Comparison of ENCODE assay signal across 19 cellular contexts in the genomic region with DNA sequence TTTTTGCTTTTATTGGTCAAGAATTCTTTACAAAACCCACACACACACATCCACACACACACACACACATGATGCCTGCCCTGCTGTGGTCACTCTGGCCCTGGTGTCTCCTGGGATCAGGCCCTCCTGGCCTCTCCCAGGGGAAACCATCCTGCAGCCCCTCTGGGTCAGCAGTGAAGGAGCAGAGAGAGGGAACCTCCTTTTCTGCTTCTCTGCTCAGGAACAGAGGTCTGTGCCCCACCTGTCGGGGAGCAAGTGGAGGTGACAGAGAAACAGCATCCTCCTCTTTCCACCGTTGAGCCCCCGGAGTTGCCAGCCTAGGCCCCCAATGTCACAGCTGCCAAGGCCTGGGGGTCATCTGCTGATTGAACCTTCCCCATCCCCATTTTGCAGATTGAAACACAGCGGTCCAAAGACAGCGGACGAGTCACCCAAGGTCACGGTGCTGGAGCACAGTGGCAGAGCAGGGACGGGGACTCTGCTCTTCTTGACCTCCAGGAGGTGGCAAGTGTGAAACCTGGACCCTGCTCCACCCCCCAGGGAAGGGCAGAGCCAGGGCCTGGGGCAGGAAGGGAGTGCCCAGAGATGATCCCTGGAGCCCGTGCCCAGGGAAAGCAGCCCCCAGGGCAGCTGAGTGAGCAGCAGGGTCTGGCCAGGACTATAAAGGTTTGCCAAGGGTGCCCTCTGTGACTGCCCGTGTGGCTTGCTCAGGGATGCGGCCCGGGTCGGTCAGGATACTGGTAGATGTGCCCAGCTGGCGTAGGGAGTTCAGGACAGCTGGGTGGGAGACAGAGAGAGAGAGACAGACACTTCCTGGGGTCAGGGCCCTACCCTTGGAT. TPM values are rescaled to one million over a fixed set of nuclear protein-coding genes. Genes with fewer than 3 reads are reported as not detected.
DNase-seq lines count a peak whose midpoint lies in the region; ATAC-seq and TF ChIP-seq lines count a peak whose summit lies in the region.
"Had no signal": no experiment of that assay in that cellular context is flagged by ENCODE, and none has a peak within 500 bp of the region (broad histone marks: within the 10 kb centered on the region; RNA-seq: fewer than 3 reads in every experiment).

No MANE protein-coding gene starts in this region.

- H3K27me3 Mint-ChIP-seq in naive thymus-derived CD8-positive, alpha-beta T cell, result peaks cover 6 to 28% (median 10%) of the 10 kb centered on the region in 5 donors

- H3K4me1 Mint-ChIP-seq in naive thymus-derived CD8-positive, alpha-beta T cell, result no peaks in the 10 kb centered on the region

- H3K36me3 ChIP-seq in left ventricle myocardium inferior (no peaks in the 10 kb centered on the region), right lobe of liver (peaks cover 0 to 24% (median 8%) of the 10 kb centered on the region in 4 donors), breast epithelium (no peaks in the 10 kb centered on the region)
- H3K36me3 ChIP-seq: MG63 had no signal

- ATAC-seq in Right ventricle myocardium inferior (no peak), right lobe of liver (peak in 3 of 4 donors; percentile 7 to 17 (median 12))
- no peak for ATAC-seq in naive thymus-derived CD8-positive, alpha-beta T cell
- ATAC-seq: CD8-positive, alpha-beta T cell had no signal

- no peaks in the 10 kb centered on the region for H3K4me1 ChIP-seq in left ventricle myocardium inferior
- no peaks in the 10 kb centered on the region for H3K4me1 ChIP-seq in right lobe of liver
- H3K4me1 ChIP-seq in breast epithelium, result no peaks in the 10 kb centered on the region

- peak; percentile 13 for DNase-seq in Right ventricle myocardium inferior (ENCODE audit: missing footprints)
- DNase-seq in left ventricle myocardium inferior, result no peak
- no peak for DNase-seq in RWPE1 (ENCODE audit: low spot score)
- peak in 1 of 3 donors; percentile 51 for DNase-seq in right lobe of liver
- DNase-seq in breast epithelium (ENCODE audit: low spot score in 2 of 2), result no peak
- DNase-seq in naive thymus-derived CD8-positive, alpha-beta T cell, result no peak
- DNase-seq in NCI-H2107 (lab: John Stamatoyannopoulos, UW), result no peak
- no peak for DNase-seq in effector CD8-positive, alpha-beta T cell (lab: John Stamatoyannopoulos, UW)
- DNase-seq: 8988T; CD8-positive, alpha-beta T cell; H7; Karpas-422; MG63; NCI-H1092 treated with DMSO at 0.1 percent for 48 hours; NCI-H345; NCI-H69; OCI-M1 had no signal

- H3K27me3 ChIP-seq in left ventricle myocardium inferior (ENCODE audit: low read depth) (peaks cover 33% of the 10 kb centered on the region), right lobe of liver (no peaks in the 10 kb centered on the region), breast epithelium (peaks cover 0 to 11% of the 10 kb centered on the region in 2 donors)
- H3K27me3 ChIP-seq: MG63 had no signal

- H3K27ac Mint-ChIP-seq in naive thymus-derived CD8-positive, alpha-beta T cell, result peak overlapping the region in 2 of 10 donors; percentile 10 to 25
- H3K27ac Mint-ChIP-seq: CD8-positive, alpha-beta T cell had no signal

- TF ChIP-seq POLR2A in right lobe of liver (IDR thresholded peaks at IDR 0.05), result no peak
- no peak for TF ChIP-seq POLR2A in breast epithelium (IDR thresholded peaks at IDR 0.05)

- WGBS in right lobe of liver (ENCODE audit: insufficient coverage, low coverage, low lambda C conversion rate, missing lambda C conversion rate), result no CpG with 5 or more reads among the region's 14 CpGs

- no peaks in the 10 kb centered on the region for H3K9me3 Mint-ChIP-seq in naive thymus-derived CD8-positive, alpha-beta T cell
- H3K9me3 Mint-ChIP-seq: CD8-positive, alpha-beta T cell had no signal

- peaks cover 0 to 4% (median 0%) of the 10 kb centered on the region in 3 donors for H3K36me3 Mint-ChIP-seq in naive thymus-derived CD8-positive, alpha-beta T cell
- H3K36me3 Mint-ChIP-seq: CD8-positive, alpha-beta T cell had no signal

- intact Hi-C loops in Right ventricle myocardium inferior (cut with DNase I), result no loop called here
- intact Hi-C loops in left ventricle myocardium inferior (cut with micrococcal nuclease), result no loop called here
- intact Hi-C loops in right lobe of liver (cut with DNase I), result no loop called here
- intact Hi-C loops in breast epithelium (cut with DNase I; ENCODE audit: low total_unique reads), result no loop called here

- H3K4me3 ChIP-seq in left ventricle myocardium inferior, result no peak overlapping the region
- no peak overlapping the region for H3K4me3 ChIP-seq in right lobe of liver
- no peak overlapping the region for H3K4me3 ChIP-seq in breast epithelium
- H3K4me3 ChIP-seq: MG63 had no signal

- TF ChIP-seq CTCF in left ventricle myocardium inferior (IDR thresholded peaks at IDR 0.05; ENCODE audit: borderline replicate concordance), result no peak
- TF ChIP-seq CTCF in RWPE1 (conservative IDR thresholded peaks at IDR 0.05; ENCODE audit: low read depth), result no peak
- no peak for TF ChIP-seq CTCF in right lobe of liver (IDR thresholded peaks at IDR 0.05)
- no peak for TF ChIP-seq CTCF in breast epithelium (IDR thresholded peaks at IDR 0.05)

- H3K9me3 ChIP-seq in left ventricle myocardium inferior (replicated peaks) (no peaks in the 10 kb centered on the region), right lobe of liver (no peaks in the 10 kb centered on the region), breast epithelium (no peaks in the 10 kb centered on the region)
- H3K9me3 ChIP-seq: MG63 had no signal

- POLR2A ChIA-PET in RWPE1 (lab: Yijun Ruan, JAX; ENCODE audit: low non-redundant PET), result no interaction called here
- POLR2A ChIA-PET in naive thymus-derived CD8-positive, alpha-beta T cell (lab: Charles Lee), result no interaction called here

- CTCF ChIA-PET in RWPE1 (lab: Yijun Ruan, JAX), result no interaction called here

- no peak overlapping the region for H3K27ac ChIP-seq in left ventricle myocardium inferior (replicated peaks)
- peak overlapping the region; percentile 21; the same call in 1 of the 2 replicates for H3K27ac ChIP-seq in RWPE1
- H3K27ac ChIP-seq in right lobe of liver, result no peak overlapping the region
- H3K27ac ChIP-seq in breast epithelium, result no peak overlapping the region

- H3K4me3 Mint-ChIP-seq in naive thymus-derived CD8-positive, alpha-beta T cell, result no peak overlapping the region
- H3K4me3 Mint-ChIP-seq: CD8-positive, alpha-beta T cell had no signal

RNA-seq across cellular contexts. Expression of a gene that starts 15.0 kb away (rescaled TPM):
- total RNA-seq in Right ventricle myocardium inferior, result 10.4 TPM
- 9.6 TPM for total RNA-seq in left ventricle myocardium inferior
- total RNA-seq in right lobe of liver, result 10 to 100 TPM; 12.3 to 31.1 (median 16.6) TPM
- 10 to 100 TPM; 31.0 to 39.3 (median 32.1) TPM for total RNA-seq in breast epithelium
- 10 to 100 TPM; 30.4 to 31.2 TPM for total RNA-seq in naive thymus-derived CD8-positive, alpha-beta T cell
- 10 to 100 TPM; 13.4 to 19.6 (median 18.4) TPM for polyA plus RNA-seq in naive thymus-derived CD8-positive, alpha-beta T cell

RNA-seq across cellular contexts. Expression of a gene that starts 30.9 kb away (rescaled TPM):
- total RNA-seq in Right ventricle myocardium inferior (6.4 TPM), left ventricle myocardium inferior (0.41 TPM), right lobe of liver (100 to 1,000 TPM in 5 of 6 experiments, 10 to 100 TPM in 1; 53.5 to 552 (median 225) TPM), breast epithelium (100 to 1,000 TPM in 1 of 3 donors, 10 to 100 TPM in 2; 10.4 to 109 (median 21.3) TPM)
- not detected for total RNA-seq in naive thymus-derived CD8-positive, alpha-beta T cell
- not detected for polyA plus RNA-seq in naive thymus-derived CD8-positive, alpha-beta T cell
- total RNA-seq: CD8-positive, alpha-beta T cell; RPMI7951 had no signal
- polyA plus RNA-seq: BJ had no signal

RNA-seq across cellular contexts. Expression of a gene that starts 35.9 kb away (rescaled TPM):
- total RNA-seq in Right ventricle myocardium inferior, result 71.5 TPM
- total RNA-seq in left ventricle myocardium inferior, result 82.9 TPM
- total RNA-seq in right lobe of liver, result 10 to 100 TPM; 19.3 to 45.6 (median 21.3) TPM
- total RNA-seq in breast epithelium, result 10 to 100 TPM; 29.6 to 93.0 (median 40.6) TPM
- 10 to 100 TPM; 59.5 to 64.6 TPM for total RNA-seq in naive thymus-derived CD8-positive, alpha-beta T cell
- polyA plus RNA-seq in naive thymus-derived CD8-positive, alpha-beta T cell, result 10 to 100 TPM; 76.6 to 96.3 (median 81.8) TPM

Comparison
In these comparisons a context has a peak if more than half of its experiments do, and no peak if none do; other contexts are left out.
1. ATAC-seq: peak in right lobe of liver (3 of 4); none in Right ventricle myocardium inferior (single experiment) and naive thymus-derived CD8-positive, alpha-beta T cell (0 of 2).